1 cellular context compared by ENCODE assay signal in the genomic region with DNA sequence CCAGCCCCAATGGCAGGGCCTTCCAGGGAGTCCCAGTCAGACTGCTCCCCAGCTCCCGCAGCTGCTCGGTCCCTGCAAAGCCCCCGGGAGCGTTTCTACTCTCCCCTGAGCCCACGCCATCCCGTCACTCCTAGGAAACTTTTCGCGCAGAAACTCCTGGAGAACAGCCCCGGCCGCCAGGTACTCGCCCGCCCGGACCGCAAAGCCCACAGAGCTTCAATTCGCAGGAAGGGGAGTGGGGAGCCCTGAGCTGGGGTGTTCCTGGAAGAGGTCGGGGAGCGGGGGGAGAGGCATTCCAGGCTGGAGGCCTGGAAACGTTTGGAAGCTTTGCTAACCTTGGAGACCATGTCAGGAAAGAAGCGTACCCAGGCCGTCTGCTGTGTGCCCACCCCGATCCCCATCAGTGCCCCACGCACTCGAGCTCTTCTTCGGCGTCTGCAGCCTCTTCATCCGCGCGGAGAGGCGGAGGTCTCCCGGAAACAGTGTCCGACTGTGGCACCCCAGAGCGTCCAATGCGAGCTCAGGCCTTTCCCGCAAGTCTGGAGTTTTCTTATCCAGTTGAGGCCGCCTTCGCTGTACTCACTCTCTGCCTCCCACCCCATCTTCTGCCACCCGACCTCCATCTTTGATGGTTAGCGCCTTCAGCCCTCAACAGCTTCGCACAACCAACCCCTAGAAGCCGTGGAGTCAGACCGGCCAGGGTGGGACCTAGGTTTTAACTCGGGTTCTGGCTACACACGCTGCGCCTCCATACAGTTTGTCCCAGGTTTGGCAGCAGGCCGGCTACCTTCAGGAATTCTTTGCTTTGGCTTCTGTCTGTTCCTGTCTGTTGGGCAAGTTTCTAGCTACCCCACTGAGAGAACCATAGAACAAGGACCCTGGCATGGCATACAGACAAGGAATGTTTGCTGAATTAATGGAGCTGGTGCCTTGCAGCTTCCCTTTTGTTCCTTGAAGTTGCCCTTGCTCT.
TF ChIP-seq lines count a peak whose summit lies in the region.

No MANE protein-coding gene starts in this region.

TF ChIP-seq in HepG2, 621 proteins besides CTCF, POLR2A, EP300 and RAD21 (continued from another document and continues in another):
- TF ChIP-seq, protein P1, sequence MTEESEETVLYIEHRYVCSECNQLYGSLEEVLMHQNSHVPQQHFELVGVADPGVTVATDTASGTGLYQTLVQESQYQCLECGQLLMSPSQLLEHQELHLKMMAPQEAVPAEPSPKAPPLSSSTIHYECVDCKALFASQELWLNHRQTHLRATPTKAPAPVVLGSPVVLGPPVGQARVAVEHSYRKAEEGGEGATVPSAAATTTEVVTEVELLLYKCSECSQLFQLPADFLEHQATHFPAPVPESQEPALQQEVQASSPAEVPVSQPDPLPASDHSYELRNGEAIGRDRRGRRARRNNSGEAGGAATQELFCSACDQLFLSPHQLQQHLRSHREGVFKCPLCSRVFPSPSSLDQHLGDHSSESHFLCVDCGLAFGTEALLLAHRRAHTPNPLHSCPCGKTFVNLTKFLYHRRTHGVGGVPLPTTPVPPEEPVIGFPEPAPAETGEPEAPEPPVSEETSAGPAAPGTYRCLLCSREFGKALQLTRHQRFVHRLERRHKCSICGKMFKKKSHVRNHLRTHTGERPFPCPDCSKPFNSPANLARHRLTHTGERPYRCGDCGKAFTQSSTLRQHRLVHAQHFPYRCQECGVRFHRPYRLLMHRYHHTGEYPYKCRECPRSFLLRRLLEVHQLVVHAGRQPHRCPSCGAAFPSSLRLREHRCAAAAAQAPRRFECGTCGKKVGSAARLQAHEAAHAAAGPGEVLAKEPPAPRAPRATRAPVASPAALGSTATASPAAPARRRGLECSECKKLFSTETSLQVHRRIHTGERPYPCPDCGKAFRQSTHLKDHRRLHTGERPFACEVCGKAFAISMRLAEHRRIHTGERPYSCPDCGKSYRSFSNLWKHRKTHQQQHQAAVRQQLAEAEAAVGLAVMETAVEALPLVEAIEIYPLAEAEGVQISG (CRISPR knock-in tag; IDR thresholded peaks at IDR 0.05), result peak; percentile 13
- TF ChIP-seq ELF3 (CRISPR knock-in tag; IDR thresholded peaks at IDR 0.05), result no peak
- TF ChIP-seq AGO2 (optimal IDR thresholded peaks at IDR 0.05; ENCODE audit: low read depth, low read length), result peak; percentile 12
- no peak for TF ChIP-seq REPIN1 (CRISPR knock-in tag; IDR thresholded peaks at IDR 0.05; ENCODE audit: borderline replicate concordance, low read depth)
- peak; percentile 8; the same call in 1 of the 2 replicates for TF ChIP-seq CHCHD3 (CRISPR knock-in tag; IDR thresholded peaks at IDR 0.05)
- TF ChIP-seq, protein P2, sequence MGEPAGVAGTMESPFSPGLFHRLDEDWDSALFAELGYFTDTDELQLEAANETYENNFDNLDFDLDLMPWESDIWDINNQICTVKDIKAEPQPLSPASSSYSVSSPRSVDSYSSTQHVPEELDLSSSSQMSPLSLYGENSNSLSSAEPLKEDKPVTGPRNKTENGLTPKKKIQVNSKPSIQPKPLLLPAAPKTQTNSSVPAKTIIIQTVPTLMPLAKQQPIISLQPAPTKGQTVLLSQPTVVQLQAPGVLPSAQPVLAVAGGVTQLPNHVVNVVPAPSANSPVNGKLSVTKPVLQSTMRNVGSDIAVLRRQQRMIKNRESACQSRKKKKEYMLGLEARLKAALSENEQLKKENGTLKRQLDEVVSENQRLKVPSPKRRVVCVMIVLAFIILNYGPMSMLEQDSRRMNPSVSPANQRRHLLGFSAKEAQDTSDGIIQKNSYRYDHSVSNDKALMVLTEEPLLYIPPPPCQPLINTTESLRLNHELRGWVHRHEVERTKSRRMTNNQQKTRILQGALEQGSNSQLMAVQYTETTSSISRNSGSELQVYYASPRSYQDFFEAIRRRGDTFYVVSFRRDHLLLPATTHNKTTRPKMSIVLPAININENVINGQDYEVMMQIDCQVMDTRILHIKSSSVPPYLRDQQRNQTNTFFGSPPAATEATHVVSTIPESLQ (CRISPR knock-in tag; conservative IDR thresholded peaks at IDR 0.05), result no peak
- 0 out of 2 replicates have a peak, but pooled peaks have one; percentile 2 for TF ChIP-seq ZNF557 (CRISPR knock-in tag; IDR thresholded peaks at IDR 0.05)
- peak; percentile 35; the same call in 1 of the 2 replicates for TF ChIP-seq POLR2AphosphoS5 (IDR thresholded peaks at IDR 0.05; ENCODE audit: low read depth, low read length)
- TF ChIP-seq AHR (CRISPR knock-in tag; IDR thresholded peaks at IDR 0.05), result no peak
- TF ChIP-seq, protein P3, sequence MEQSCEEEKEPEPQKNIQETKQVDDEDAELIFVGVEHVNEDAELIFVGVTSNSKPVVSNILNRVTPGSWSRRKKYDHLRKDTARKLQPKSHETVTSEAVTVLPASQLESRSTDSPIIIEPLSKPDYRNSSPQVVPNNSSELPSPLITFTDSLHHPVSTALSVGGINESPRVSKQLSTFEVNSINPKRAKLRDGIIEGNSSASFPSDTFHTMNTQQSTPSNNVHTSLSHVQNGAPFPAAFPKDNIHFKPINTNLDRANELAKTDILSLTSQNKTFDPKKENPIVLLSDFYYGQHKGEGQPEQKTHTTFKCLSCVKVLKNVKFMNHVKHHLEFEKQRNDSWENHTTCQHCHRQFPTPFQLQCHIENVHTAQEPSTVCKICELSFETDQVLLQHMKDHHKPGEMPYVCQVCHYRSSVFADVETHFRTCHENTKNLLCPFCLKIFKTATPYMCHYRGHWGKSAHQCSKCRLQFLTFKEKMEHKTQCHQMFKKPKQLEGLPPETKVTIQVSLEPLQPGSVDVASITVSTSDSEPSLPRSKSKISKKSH (CRISPR knock-in tag; IDR thresholded peaks at IDR 0.05; ENCODE audit: borderline replicate concordance), result peak; percentile 54; the same call in 1 of the 2 replicates
- peak; percentile 59; the same call in 1 of the 2 replicates for TF ChIP-seq NFKB2 (CRISPR knock-in tag; IDR thresholded peaks at IDR 0.05; ENCODE audit: borderline replicate concordance)
- TF ChIP-seq SOX13 (IDR thresholded peaks at IDR 0.05), result no peak
- TF ChIP-seq SOX13 (CRISPR knock-in tag; conservative IDR thresholded peaks at IDR 0.05 in 1 of 2, IDR thresholded peaks at IDR 0.05 in 1 of 2), result 0 out of 4 replicates have a peak, but pooled peaks of 1 of the 2 experiments have one; percentile 33
- no peak for TF ChIP-seq ZGPAT (CRISPR knock-in tag; IDR thresholded peaks at IDR 0.05)
- TF ChIP-seq, protein P4, sequence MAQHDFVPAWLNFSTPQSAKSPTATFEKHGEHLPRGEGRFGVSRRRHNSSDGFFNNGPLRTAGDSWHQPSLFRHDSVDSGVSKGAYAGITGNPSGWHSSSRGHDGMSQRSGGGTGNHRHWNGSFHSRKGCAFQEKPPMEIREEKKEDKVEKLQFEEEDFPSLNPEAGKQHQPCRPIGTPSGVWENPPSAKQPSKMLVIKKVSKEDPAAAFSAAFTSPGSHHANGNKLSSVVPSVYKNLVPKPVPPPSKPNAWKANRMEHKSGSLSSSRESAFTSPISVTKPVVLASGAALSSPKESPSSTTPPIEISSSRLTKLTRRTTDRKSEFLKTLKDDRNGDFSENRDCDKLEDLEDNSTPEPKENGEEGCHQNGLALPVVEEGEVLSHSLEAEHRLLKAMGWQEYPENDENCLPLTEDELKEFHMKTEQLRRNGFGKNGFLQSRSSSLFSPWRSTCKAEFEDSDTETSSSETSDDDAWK (CRISPR knock-in tag; IDR thresholded peaks at IDR 0.05), result no peak
- TF ChIP-seq KLF16 (CRISPR knock-in tag; IDR thresholded peaks at IDR 0.05), result 0 out of 4 replicates have a peak, but pooled peaks of 1 of the 2 experiments have one; percentile 10
- TF ChIP-seq ZFY (CRISPR knock-in tag; IDR thresholded peaks at IDR 0.05), result peak; percentile 5; the same call in 1 of the 2 replicates
- TF ChIP-seq PHF5A (CRISPR knock-in tag; IDR thresholded peaks at IDR 0.05; ENCODE audit: low read depth, unreplicated experiment), result no peak
- 0 out of 2 replicates have a peak, but pooled peaks have one; percentile 7 for TF ChIP-seq E2F1 (CRISPR knock-in tag; IDR thresholded peaks at IDR 0.05)
- no peak for TF ChIP-seq ZNF567 (CRISPR knock-in tag; IDR thresholded peaks at IDR 0.05; ENCODE audit: borderline replicate concordance)
- no peak for TF ChIP-seq SMARCE1 (IDR thresholded peaks at IDR 0.05; ENCODE audit: borderline replicate concordance)
- TF ChIP-seq, protein P5, sequence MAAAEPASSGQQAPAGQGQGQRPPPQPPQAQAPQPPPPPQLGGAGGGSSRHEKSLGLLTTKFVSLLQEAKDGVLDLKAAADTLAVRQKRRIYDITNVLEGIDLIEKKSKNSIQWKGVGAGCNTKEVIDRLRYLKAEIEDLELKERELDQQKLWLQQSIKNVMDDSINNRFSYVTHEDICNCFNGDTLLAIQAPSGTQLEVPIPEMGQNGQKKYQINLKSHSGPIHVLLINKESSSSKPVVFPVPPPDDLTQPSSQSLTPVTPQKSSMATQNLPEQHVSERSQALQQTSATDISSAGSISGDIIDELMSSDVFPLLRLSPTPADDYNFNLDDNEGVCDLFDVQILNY (CRISPR knock-in tag; conservative IDR thresholded peaks at IDR 0.05), result no peak
- 0 out of 2 replicates have a peak, but pooled peaks have one; percentile 8 for TF ChIP-seq ZNF264 (CRISPR knock-in tag; IDR thresholded peaks at IDR 0.05)
- no peak for TF ChIP-seq SMAD3 (CRISPR knock-in tag; IDR thresholded peaks at IDR 0.05)
- 0 out of 2 replicates have a peak, but pooled peaks have one; percentile 13 for TF ChIP-seq REL (CRISPR knock-in tag; conservative IDR thresholded peaks at IDR 0.05)
- no peak for TF ChIP-seq NONO (IDR thresholded peaks at IDR 0.05)
- no peak for TF ChIP-seq NONO (CRISPR knock-in tag; conservative IDR thresholded peaks at IDR 0.05)
- 0 out of 2 replicates have a peak, but pooled peaks have one; percentile 2 for TF ChIP-seq SKIL (CRISPR knock-in tag; IDR thresholded peaks at IDR 0.05; ENCODE audit: borderline replicate concordance)
- no peak for TF ChIP-seq JUND (CRISPR knock-in tag; IDR thresholded peaks at IDR 0.05)
- TF ChIP-seq, protein P6, sequence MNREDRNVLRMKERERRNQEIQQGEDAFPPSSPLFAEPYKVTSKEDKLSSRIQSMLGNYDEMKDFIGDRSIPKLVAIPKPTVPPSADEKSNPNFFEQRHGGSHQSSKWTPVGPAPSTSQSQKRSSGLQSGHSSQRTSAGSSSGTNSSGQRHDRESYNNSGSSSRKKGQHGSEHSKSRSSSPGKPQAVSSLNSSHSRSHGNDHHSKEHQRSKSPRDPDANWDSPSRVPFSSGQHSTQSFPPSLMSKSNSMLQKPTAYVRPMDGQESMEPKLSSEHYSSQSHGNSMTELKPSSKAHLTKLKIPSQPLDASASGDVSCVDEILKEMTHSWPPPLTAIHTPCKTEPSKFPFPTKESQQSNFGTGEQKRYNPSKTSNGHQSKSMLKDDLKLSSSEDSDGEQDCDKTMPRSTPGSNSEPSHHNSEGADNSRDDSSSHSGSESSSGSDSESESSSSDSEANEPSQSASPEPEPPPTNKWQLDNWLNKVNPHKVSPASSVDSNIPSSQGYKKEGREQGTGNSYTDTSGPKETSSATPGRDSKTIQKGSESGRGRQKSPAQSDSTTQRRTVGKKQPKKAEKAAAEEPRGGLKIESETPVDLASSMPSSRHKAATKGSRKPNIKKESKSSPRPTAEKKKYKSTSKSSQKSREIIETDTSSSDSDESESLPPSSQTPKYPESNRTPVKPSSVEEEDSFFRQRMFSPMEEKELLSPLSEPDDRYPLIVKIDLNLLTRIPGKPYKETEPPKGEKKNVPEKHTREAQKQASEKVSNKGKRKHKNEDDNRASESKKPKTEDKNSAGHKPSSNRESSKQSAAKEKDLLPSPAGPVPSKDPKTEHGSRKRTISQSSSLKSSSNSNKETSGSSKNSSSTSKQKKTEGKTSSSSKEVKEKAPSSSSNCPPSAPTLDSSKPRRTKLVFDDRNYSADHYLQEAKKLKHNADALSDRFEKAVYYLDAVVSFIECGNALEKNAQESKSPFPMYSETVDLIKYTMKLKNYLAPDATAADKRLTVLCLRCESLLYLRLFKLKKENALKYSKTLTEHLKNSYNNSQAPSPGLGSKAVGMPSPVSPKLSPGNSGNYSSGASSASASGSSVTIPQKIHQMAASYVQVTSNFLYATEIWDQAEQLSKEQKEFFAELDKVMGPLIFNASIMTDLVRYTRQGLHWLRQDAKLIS (CRISPR knock-in tag; IDR thresholded peaks at IDR 0.05), result no peak
- 0 out of 2 replicates have a peak, but pooled peaks have one; percentile 0 for TF ChIP-seq DMAP1 (CRISPR knock-in tag; IDR thresholded peaks at IDR 0.05)
- TF ChIP-seq HMG20B (CRISPR knock-in tag; conservative IDR thresholded peaks at IDR 0.05), result no peak
- TF ChIP-seq SRY (CRISPR knock-in tag; IDR thresholded peaks at IDR 0.05), result peak; percentile 47; the same call in 1 of the 2 replicates
- 0 out of 2 replicates have a peak, but pooled peaks have one; percentile 18 for TF ChIP-seq ZFX (CRISPR knock-in tag; IDR thresholded peaks at IDR 0.05; ENCODE audit: low read depth)
- no peak for TF ChIP-seq HMGA1 (CRISPR knock-in tag; conservative IDR thresholded peaks at IDR 0.05)
- TF ChIP-seq GATA4 (IDR thresholded peaks at IDR 0.05; ENCODE audit: borderline replicate concordance, low read depth), result peak; percentile 17; the same call in 1 of the 2 replicates
